In the genomic region with DNA sequence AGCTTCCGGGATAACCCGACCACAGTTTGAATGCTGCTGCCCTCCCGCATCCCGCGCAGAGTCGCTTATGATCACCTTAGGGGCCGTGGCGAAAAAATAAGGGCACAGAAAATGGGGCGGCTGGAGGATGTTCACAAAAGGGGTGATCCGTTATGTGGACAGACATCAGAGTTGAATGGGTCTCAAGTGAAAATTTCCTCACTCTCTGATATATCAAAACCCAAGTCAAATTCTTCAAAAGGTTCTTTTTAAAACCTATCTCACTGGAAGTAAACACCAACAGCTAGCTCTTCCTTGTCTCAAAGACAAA, we compare ENCODE assay signal across 8 cellular contexts. TPM values are rescaled to one million over a fixed set of nuclear protein-coding genes. Genes with fewer than 3 reads are reported as not detected.
A peak's percentile ranks its signal among the peaks of the same experiment; 100 is the strongest.
DNase-seq lines count a peak whose midpoint lies in the region; TF ChIP-seq lines count a peak whose summit lies in the region.

No MANE protein-coding gene starts in this region.

- POLR2A ChIA-PET in AG04450 (lab: Yijun Ruan, JAX): interaction anchor here (0.7 kb wide), 1 partner anchor 42 kb away, joined by 3 read pairs; no protein-coding TSS in a partner anchor

- no peaks in the 10 kb centered on the region for H3K36me3 ChIP-seq in muscle layer of duodenum (ENCODE audit: control insufficient read depth in 1 of 2, insufficient read depth in 2 of 2, low read length in 2 of 2)

- in situ Hi-C loops in KBM-7 (cut with MboI; ENCODE audit: low pct_unique_long_range_greater_than_20kb, low sequenced_read_pairs): no loop called here

- TF ChIP-seq CTCF in AG04450 (IDR thresholded peaks at IDR 0.05; ENCODE audit: low read depth, low read length) (no peak), HL-60 (IDR thresholded peaks at IDR 0.05; ENCODE audit: insufficient read depth, low read length) (no peak), cardiac fibroblast (IDR thresholded peaks at IDR 0.05; ENCODE audit: low read depth, low read length) (no peak)

- peaks cover 0 to 13% of the 10 kb centered on the region in 2 donors for H3K4me1 ChIP-seq in muscle layer of duodenum (ENCODE audit: control insufficient read depth in 1 of 2, insufficient read depth in 2 of 2, low read length in 2 of 2)

- H3K27ac ChIP-seq in AG04450 (ENCODE audit: low read depth, low read length): peak overlapping the region; percentile 31
- no peak overlapping the region for H3K27ac ChIP-seq in HL-60 (replicated peaks)
- no peak overlapping the region for H3K27ac ChIP-seq in muscle layer of duodenum (ENCODE audit: low read length)

- no peaks in the 10 kb centered on the region for H3K27me3 ChIP-seq in AG04450 (ENCODE audit: control insufficient read depth, insufficient read depth, low read length)
- H3K27me3 ChIP-seq in HL-60 (ENCODE audit: insufficient read depth, poor library complexity, severe bottlenecking): no peaks in the 10 kb centered on the region
- no peaks in the 10 kb centered on the region for H3K27me3 ChIP-seq in muscle layer of duodenum (ENCODE audit: low read depth, low read length)

- DNase-seq in AG04450 (ENCODE audit: low read depth, low spot score) (no peak), HL-60 (ENCODE audit: low read depth in 1 of 2, low spot score in 1 of 2) (no peak), cardiac fibroblast (ENCODE audit: low read depth in 2 of 2) (no peak), HPDE6-E6E7 (ENCODE audit: extremely low spot score) (no peak), islet precursor cell (no peak), KBM-7 (no peak), NCI-H1694 (lab: John Stamatoyannopoulos, UW) (no peak)

- H3K9me3 ChIP-seq in AG04450 (ENCODE audit: control insufficient read depth, insufficient read depth, low read length): no peaks in the 10 kb centered on the region; the same call in 1 of the 2 replicates
- no peaks in the 10 kb centered on the region for H3K9me3 ChIP-seq in muscle layer of duodenum (ENCODE audit: control insufficient read depth in 1 of 2, low read length in 2 of 2)

- H3K4me3 ChIP-seq in AG04450 (ENCODE audit: low read depth, low read length) (peak overlapping the region; percentile 66), HL-60 (replicated peaks; ENCODE audit: insufficient read depth, low read length) (peak overlapping the region; percentile 59), cardiac fibroblast (replicated peaks in 1 of 2; ENCODE audit: low read depth in 2 of 2, low read length in 2 of 2) (peak overlapping the region; percentile 65 to 69), muscle layer of duodenum (ENCODE audit: low read depth in 1 of 2, low read length in 2 of 2) (peak overlapping the region; percentile 75 to 86)

- CTCF ChIA-PET in AG04450 (lab: Charles Lee): interaction anchor here (4.0 kb wide), 1 partner anchor 960 kb away, joined by 15 read pairs; no protein-coding TSS in a partner anchor

RNA-seq across cellular contexts. Expression of a gene that starts 0.4 kb away (rescaled TPM):
- 5.7 and 6.3 TPM in 2 replicates for polyA plus RNA-seq in AG04450 (2011; rRNA removed)
- 2.4 and 8.3 TPM in 2 replicates for polyA minus RNA-seq in AG04450 (2011; rRNA and poly(A)+ RNA removed)

RNA-seq across cellular contexts. Expression of a gene that starts 36.9 kb away (rescaled TPM):
- polyA plus RNA-seq in AG04450 (2011; rRNA removed): not detected in 2 replicates
- polyA minus RNA-seq in AG04450 (2011; rRNA and poly(A)+ RNA removed): not detected in 2 replicates
